ENCODE assay signal across 12 cellular contexts in the genomic region with DNA sequence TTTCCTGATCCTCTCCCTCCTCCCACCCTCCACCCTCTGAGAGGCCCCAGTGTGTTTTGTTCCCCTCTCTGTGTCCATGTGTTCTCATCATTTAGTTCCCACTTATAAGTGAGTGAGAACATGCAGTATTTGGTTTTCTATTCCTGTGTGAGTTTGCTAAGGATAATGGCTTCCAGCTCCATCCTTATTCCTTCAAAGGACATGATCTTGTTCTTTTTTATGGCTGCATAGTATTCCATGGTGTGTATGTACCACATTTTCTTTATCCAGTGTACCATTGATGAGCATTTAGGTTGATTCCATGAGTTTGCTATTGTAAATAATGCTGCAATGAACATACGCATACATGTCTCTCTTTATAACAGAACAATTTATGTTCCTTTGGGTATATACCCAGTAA. TPM values are rescaled to one million over a fixed set of nuclear protein-coding genes. Genes with fewer than 3 reads are reported as not detected.
"Had no signal": no experiment of that assay in that cellular context is flagged by ENCODE, and none has a peak within 500 bp of the region (broad histone marks: within the 10 kb centered on the region; RNA-seq: fewer than 3 reads in every experiment).

No MANE protein-coding gene starts in this region.

RNA-seq across cellular contexts. Expression of a gene that starts 25.7 kb away (rescaled TPM):
- total RNA-seq: activated naive CD4-positive, alpha-beta T cell treated with anti-CD3 and anti-CD28 coated beads for 36 hours; activated naive CD4-positive, alpha-beta T cell treated with anti-CD3 and anti-CD28 coated beads, Interleukin-2, amount 50 U/mL, for 72 hours; activated naive CD8-positive, alpha-beta T cell treated with anti-CD3 and anti-CD28 coated beads for 36 hours; activated naive CD8-positive, alpha-beta T cell treated with anti-CD3 and anti-CD28 coated beads, Interleukin-2, amount 10 ng/mL, durations not matched to agents 7 days and 5 days; activated T-cell treated with anti-CD3 and anti-CD28 coated beads, Interleukin-2, amount 50 U/mL, for 4 hours; activated T-helper 1 cell treated with anti-CD3 and anti-CD28 coated beads, Interleukin-12 subunit alpha, Interleukin-12 subunit beta, Interleukin-2, Interleukin-4 antibody, amounts not matched to agents 30 ng/mL and 10 ng/mL and 1 ng/mL, durations not matched to agents 14 hours and 24 hours and 36 hours; activated T-helper 17 cell treated with anti-CD3 and anti-CD28 coated beads, Interleukin-2, amount 50 U/mL, for 72 hours; activated T-helper 2 cell treated with anti-CD3 and anti-CD28 coated beads, Interferon-gamma antibody, Interleukin-2, Interleukin-4, amounts not matched to agents 10 μg/mL and 5 μg/mL and 100 μg/mL, durations not matched to agents 14 hours and 24 hours and 36 hours; ascending aorta; body of pancreas; bronchial epithelial cell; chondrocyte had no signal
